ENCODE assay signal across 1 cellular context in genomic region chr7:76358478-76359110, GRCh38.
TF ChIP-seq lines count a peak whose summit lies in the region.

TSS of gene YWHAG (minus strand) at chr7:76358991. CDS start at chr7:76358808, 183 bp downstream.

TF ChIP-seq in GM12878, 131 proteins besides CTCF, POLR2A, EP300 and RAD21 (continued from another document and continues in another):
- TF ChIP-seq ZBTB11 (CRISPR knock-in tag; IDR thresholded peaks at IDR 0.05) (no peak), BRCA1 (IDR thresholded peaks at IDR 0.05; ENCODE audit: low read depth, low read length) (no peak), JUNB (IDR thresholded peaks at IDR 0.05) (no peak), RAD51 (IDR thresholded peaks at IDR 0.05) (no peak), TCF3 (IDR thresholded peaks at IDR 0.05; ENCODE audit: borderline replicate concordance, insufficient read depth, low read depth, low read length) (peak; percentile 73; the same call in 1 of the 2 replicates), PRDM15 (CRISPR knock-in tag; IDR thresholded peaks at IDR 0.05) (no peak), ZNF274 (IDR thresholded peaks at IDR 0.05; ENCODE audit: insufficient read depth, insufficient read length) (no peak), CHD2 (IDR thresholded peaks at IDR 0.05; ENCODE audit: borderline replicate concordance, low read depth, low read length) (no peak; the same call in 1 of the 2 replicates), CHD4 (IDR thresholded peaks at IDR 0.05) (no peak), REST (IDR thresholded peaks at IDR 0.05; ENCODE audit: low read depth, low read length) (no peak), MAX (IDR thresholded peaks at IDR 0.05; ENCODE audit: low read depth, low read length) (peak; percentile 45; the same call in 1 of the 2 replicates), SMC3 (IDR thresholded peaks at IDR 0.05; ENCODE audit: borderline replicate concordance, low read length) (no peak), ZBED1 (IDR thresholded peaks at IDR 0.05; ENCODE audit: borderline replicate concordance) (no peak), CBX3 (IDR thresholded peaks at IDR 0.05; ENCODE audit: borderline replicate concordance, low read depth) (no peak), E2F4 (IDR thresholded peaks at IDR 0.05; ENCODE audit: low read depth, low read length) (no peak), DPF2 (IDR thresholded peaks at IDR 0.05) (peak; percentile 83), RUNX3 (IDR thresholded peaks at IDR 0.05; ENCODE audit: low read length) (peak; percentile 74), EED (IDR thresholded peaks at IDR 0.05; ENCODE audit: low read depth) (0 out of 2 replicates have a peak, but pooled peaks have one; percentile 7), RFX5 (IDR thresholded peaks at IDR 0.05; ENCODE audit: low read depth, low read length) (peak; percentile 32; the same call in 1 of the 2 replicates), IRF4 (IDR thresholded peaks at IDR 0.05; ENCODE audit: low read depth, low read length) (0 out of 2 replicates have a peak, but pooled peaks have one; percentile 2), HDAC2 (IDR thresholded peaks at IDR 0.05) (no peak), FOS (IDR thresholded peaks at IDR 0.05; ENCODE audit: borderline replicate concordance, extremely low read depth, insufficient read length) (no peak), BCL3 (IDR thresholded peaks at IDR 0.05; ENCODE audit: borderline replicate concordance, insufficient read depth, low read depth, low read length, poor library complexity, severe bottlenecking) (no peak), NRF1 (conservative IDR thresholded peaks at IDR 0.05; ENCODE audit: low read depth, low read length) (no peak; the same call in 1 of the 2 replicates), YY1 (IDR thresholded peaks at IDR 0.05; ENCODE audit: low read depth, low read length) (peak; percentile 96), ASH2L (IDR thresholded peaks at IDR 0.05; ENCODE audit: borderline replicate concordance, low read depth) (no peak), JUND (IDR thresholded peaks at IDR 0.05; ENCODE audit: low read depth, low read length) (no peak), NR2F1 (conservative IDR thresholded peaks at IDR 0.05) (peak; percentile 47; the same call in 1 of the 2 replicates), CBX5 (IDR thresholded peaks at IDR 0.05; ENCODE audit: low read depth) (peak; percentile 21; the same call in 1 of the 2 replicates), KDM1A (IDR thresholded peaks at IDR 0.05; ENCODE audit: borderline replicate concordance) (no peak), NR2C2 (IDR thresholded peaks at IDR 0.05; ENCODE audit: borderline replicate concordance, control insufficient read depth, insufficient read length, low read depth) (no peak), SREBF2 (IDR thresholded peaks at IDR 0.05; ENCODE audit: low read length) (no peak), TARDBP (IDR thresholded peaks at IDR 0.05; ENCODE audit: borderline replicate concordance) (no peak), SMAD1 (IDR thresholded peaks at IDR 0.05; ENCODE audit: low read depth, partially characterized antibody) (no peak)
- TF ChIP-seq, protein P1, sequence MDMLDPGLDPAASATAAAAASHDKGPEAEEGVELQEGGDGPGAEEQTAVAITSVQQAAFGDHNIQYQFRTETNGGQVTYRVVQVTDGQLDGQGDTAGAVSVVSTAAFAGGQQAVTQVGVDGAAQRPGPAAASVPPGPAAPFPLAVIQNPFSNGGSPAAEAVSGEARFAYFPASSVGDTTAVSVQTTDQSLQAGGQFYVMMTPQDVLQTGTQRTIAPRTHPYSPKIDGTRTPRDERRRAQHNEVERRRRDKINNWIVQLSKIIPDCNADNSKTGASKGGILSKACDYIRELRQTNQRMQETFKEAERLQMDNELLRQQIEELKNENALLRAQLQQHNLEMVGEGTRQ (IDR thresholded peaks at IDR 0.05; ENCODE audit: borderline replicate concordance, low read depth, low read length), result no peak
- TF ChIP-seq, protein P2, sequence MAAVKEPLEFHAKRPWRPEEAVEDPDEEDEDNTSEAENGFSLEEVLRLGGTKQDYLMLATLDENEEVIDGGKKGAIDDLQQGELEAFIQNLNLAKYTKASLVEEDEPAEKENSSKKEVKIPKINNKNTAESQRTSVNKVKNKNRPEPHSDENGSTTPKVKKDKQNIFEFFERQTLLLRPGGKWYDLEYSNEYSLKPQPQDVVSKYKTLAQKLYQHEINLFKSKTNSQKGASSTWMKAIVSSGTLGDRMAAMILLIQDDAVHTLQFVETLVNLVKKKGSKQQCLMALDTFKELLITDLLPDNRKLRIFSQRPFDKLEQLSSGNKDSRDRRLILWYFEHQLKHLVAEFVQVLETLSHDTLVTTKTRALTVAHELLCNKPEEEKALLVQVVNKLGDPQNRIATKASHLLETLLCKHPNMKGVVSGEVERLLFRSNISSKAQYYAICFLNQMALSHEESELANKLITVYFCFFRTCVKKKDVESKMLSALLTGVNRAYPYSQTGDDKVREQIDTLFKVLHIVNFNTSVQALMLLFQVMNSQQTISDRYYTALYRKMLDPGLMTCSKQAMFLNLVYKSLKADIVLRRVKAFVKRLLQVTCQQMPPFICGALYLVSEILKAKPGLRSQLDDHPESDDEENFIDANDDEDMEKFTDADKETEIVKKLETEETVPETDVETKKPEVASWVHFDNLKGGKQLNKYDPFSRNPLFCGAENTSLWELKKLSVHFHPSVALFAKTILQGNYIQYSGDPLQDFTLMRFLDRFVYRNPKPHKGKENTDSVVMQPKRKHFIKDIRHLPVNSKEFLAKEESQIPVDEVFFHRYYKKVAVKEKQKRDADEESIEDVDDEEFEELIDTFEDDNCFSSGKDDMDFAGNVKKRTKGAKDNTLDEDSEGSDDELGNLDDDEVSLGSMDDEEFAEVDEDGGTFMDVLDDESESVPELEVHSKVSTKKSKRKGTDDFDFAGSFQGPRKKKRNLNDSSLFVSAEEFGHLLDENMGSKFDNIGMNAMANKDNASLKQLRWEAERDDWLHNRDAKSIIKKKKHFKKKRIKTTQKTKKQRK (IDR thresholded peaks at IDR 0.05; ENCODE audit: low read depth, low read length), result no peak
- TF ChIP-seq, protein P3, sequence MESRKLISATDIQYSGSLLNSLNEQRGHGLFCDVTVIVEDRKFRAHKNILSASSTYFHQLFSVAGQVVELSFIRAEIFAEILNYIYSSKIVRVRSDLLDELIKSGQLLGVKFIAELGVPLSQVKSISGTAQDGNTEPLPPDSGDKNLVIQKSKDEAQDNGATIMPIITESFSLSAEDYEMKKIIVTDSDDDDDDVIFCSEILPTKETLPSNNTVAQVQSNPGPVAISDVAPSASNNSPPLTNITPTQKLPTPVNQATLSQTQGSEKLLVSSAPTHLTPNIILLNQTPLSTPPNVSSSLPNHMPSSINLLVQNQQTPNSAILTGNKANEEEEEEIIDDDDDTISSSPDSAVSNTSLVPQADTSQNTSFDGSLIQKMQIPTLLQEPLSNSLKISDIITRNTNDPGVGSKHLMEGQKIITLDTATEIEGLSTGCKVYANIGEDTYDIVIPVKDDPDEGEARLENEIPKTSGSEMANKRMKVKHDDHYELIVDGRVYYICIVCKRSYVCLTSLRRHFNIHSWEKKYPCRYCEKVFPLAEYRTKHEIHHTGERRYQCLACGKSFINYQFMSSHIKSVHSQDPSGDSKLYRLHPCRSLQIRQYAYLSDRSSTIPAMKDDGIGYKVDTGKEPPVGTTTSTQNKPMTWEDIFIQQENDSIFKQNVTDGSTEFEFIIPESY (IDR thresholded peaks at IDR 0.05), result no peak
- TF ChIP-seq, protein P4, sequence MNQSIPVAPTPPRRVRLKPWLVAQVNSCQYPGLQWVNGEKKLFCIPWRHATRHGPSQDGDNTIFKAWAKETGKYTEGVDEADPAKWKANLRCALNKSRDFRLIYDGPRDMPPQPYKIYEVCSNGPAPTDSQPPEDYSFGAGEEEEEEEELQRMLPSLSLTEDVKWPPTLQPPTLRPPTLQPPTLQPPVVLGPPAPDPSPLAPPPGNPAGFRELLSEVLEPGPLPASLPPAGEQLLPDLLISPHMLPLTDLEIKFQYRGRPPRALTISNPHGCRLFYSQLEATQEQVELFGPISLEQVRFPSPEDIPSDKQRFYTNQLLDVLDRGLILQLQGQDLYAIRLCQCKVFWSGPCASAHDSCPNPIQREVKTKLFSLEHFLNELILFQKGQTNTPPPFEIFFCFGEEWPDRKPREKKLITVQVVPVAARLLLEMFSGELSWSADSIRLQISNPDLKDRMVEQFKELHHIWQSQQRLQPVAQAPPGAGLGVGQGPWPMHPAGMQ (IDR thresholded peaks at IDR 0.05; ENCODE audit: borderline replicate concordance), result no peak
